ENCODE assay signal across 17 cellular contexts in the genomic region with DNA sequence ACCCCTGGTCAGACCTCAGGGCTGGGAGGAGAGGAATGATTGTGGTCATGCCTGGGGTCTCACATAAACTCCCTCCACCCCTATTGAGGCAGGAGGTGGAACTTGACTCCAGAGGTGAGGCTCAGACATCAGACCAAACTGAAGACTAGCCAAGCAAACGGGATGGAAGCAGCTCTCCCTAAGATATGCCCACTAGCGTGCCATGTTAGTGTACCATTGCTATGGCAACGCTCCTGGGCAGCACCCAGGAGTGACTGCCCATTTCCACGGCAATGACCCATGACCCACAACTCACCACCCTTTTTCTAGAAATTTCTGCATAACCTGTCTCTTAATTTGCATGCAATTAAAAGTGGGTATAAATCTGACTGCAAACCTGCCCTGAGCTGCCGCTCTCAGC.
DNase-seq lines count a peak whose midpoint lies in the region; ATAC-seq and TF ChIP-seq lines count a peak whose summit lies in the region.
"Had no signal": no experiment of that assay in that cellular context is flagged by ENCODE, and none has a peak within 500 bp of the region (broad histone marks: within the 10 kb centered on the region; RNA-seq: fewer than 3 reads in every experiment).

No MANE protein-coding gene starts in this region.

- no peaks in the 10 kb centered on the region for H3K79me2 ChIP-seq in neural progenitor cell (ENCODE audit: low read depth)

- peak overlapping the region; percentile 37 for H3K27ac Mint-ChIP-seq in neural progenitor cell
- H3K27ac Mint-ChIP-seq: B cell; CD4-positive, alpha-beta T cell; CD8-positive, alpha-beta T cell had no signal

- H3K27me3 ChIP-seq in heart right ventricle (peaks cover 0 to 31% (median 8%) of the 10 kb centered on the region in 7 donors), neural progenitor cell (no peaks in the 10 kb centered on the region)
- H3K27me3 ChIP-seq: BLaER1 treated with 17β-estradiol and CSF1 and Interleukin-3, amounts not matched to agents 10 nM and 100 nM had no signal

- no peaks in the 10 kb centered on the region for H3F3A ChIP-seq in neural progenitor cell (ENCODE audit: low read depth)

- WGBS in heart right ventricle, 2 donors, result 73 to 83% methylated on average over 5 of the region's 5 CpGs

- no peaks in the 10 kb centered on the region for H3K9me3 ChIP-seq in heart right ventricle
- no peaks in the 10 kb centered on the region for H3K9me3 ChIP-seq in neural progenitor cell (ENCODE audit: low read depth)
- H3K9me3 ChIP-seq: A549 had no signal

- H3K36me3 Mint-ChIP-seq in neural progenitor cell, result no peaks in the 10 kb centered on the region
- H3K36me3 Mint-ChIP-seq: CD8-positive, alpha-beta T cell had no signal

- H3K4me2 ChIP-seq in neural progenitor cell, result no peak overlapping the region
- H3K4me2 ChIP-seq: A549 had no signal

- no peaks in the 10 kb centered on the region for H3K4me1 ChIP-seq in heart right ventricle
- H3K4me1 ChIP-seq in neural progenitor cell, result no peaks in the 10 kb centered on the region
- H3K4me1 ChIP-seq: Caco-2 had no signal

- H3K9ac ChIP-seq in neural progenitor cell, result no peak overlapping the region
- H3K9ac ChIP-seq: BLaER1 treated with 17β-estradiol and CSF1 and Interleukin-3, amounts not matched to agents 10 nM and 100 nM had no signal

- DNase-seq in Right ventricle myocardium inferior (ENCODE audit: missing footprints) (peak; percentile 5), heart right ventricle (no peak), neural progenitor cell (ENCODE audit: low spot score) (no peak), NCI-H146 (lab: John Stamatoyannopoulos, UW) (no peak), midbrain (lab: John Stamatoyannopoulos, UW) (no peak)
- DNase-seq: AML-193; Caco-2; Calu3; CD4-positive, alpha-beta T cell; CD8-positive, alpha-beta T cell; DMS79 treated with DMSO at 0.1 percent for 48 hours; GF-D8 had no signal

- no peak for TF ChIP-seq CTCF in heart right ventricle (IDR thresholded peaks at IDR 0.05)
- no peak for TF ChIP-seq CTCF in neural progenitor cell (IDR thresholded peaks at IDR 0.05)

- H2AFZ ChIP-seq in neural progenitor cell (replicated peaks), result no peak overlapping the region

- H3K27ac ChIP-seq in heart right ventricle, result no peak overlapping the region
- H3K27ac ChIP-seq in neural progenitor cell, result no peak overlapping the region
- H3K27ac ChIP-seq: 22Rv1; BLaER1 treated with 17β-estradiol and CSF1 and Interleukin-3, amounts not matched to agents 10 nM and 100 nM; C4-2B had no signal

- H3K36me3 ChIP-seq in heart right ventricle (no peaks in the 10 kb centered on the region), neural progenitor cell (no peaks in the 10 kb centered on the region)
- H3K36me3 ChIP-seq: BLaER1 treated with 17β-estradiol and CSF1 and Interleukin-3, amounts not matched to agents 10 nM and 100 nM had no signal

- ATAC-seq in Right ventricle myocardium inferior (no peak), heart right ventricle (no peak)
- ATAC-seq: CD8-positive, alpha-beta T cell had no signal

- peaks cover 8% of the 10 kb centered on the region for H3K4me1 Mint-ChIP-seq in neural progenitor cell
- H3K4me1 Mint-ChIP-seq: B cell had no signal

- intact Hi-C loops in Right ventricle myocardium inferior (cut with DNase I), result no loop called here
- intact Hi-C loops in heart right ventricle (cut with DNase I), result no loop called here

- peaks cover 2% of the 10 kb centered on the region for H3K9me3 Mint-ChIP-seq in neural progenitor cell
- H3K9me3 Mint-ChIP-seq: CD4-positive, alpha-beta T cell; CD8-positive, alpha-beta T cell had no signal

- H3K4me3 ChIP-seq in heart right ventricle (no peak overlapping the region), neural progenitor cell (no peak overlapping the region)
- H3K4me3 ChIP-seq: A549; BLaER1 treated with 17β-estradiol and CSF1 and Interleukin-3, amounts not matched to agents 10 nM and 100 nM had no signal

- peaks cover 7% of the 10 kb centered on the region for H3K27me3 Mint-ChIP-seq in neural progenitor cell (ENCODE audit: insufficient read depth, low read depth)
- H3K27me3 Mint-ChIP-seq: CD4-positive, alpha-beta T cell had no signal

- H4K20me1 ChIP-seq in neural progenitor cell (ENCODE audit: low read depth), result no peaks in the 10 kb centered on the region

- no peak overlapping the region for H3K4me3 Mint-ChIP-seq in neural progenitor cell
- H3K4me3 Mint-ChIP-seq: B cell; CD4-positive, alpha-beta T cell; CD8-positive, alpha-beta T cell had no signal
